Comparison of ENCODE assay signal across 8 cellular contexts in genomic region chr4:74133786-74134499, GRCh38. TPM values are rescaled to one million over a fixed set of nuclear protein-coding genes. Genes with fewer than 3 reads are reported as not detected.
A peak's percentile ranks its signal among the peaks of the same experiment; 100 is the strongest.
DNase-seq lines count a peak whose midpoint lies in the region; ATAC-seq, FAIRE-seq and TF ChIP-seq lines count a peak whose summit lies in the region.

No MANE protein-coding gene starts in this region.

- intact Hi-C loops in left cardiac atrium (cut with DNase I) (loop anchor here (2.0 to 10.0 kb wide), 4 partner anchors 99 to 471 kb away; partner anchors contain the start of gene CXCL3 (in 1 of the 2)), psoas muscle (cut with DNase I) (loop anchor here (5.0 kb wide), 1 partner anchor 472 kb away; no protein-coding TSS in a partner anchor)

- H3K36me3 ChIP-seq in KMS-11 (ENCODE audit: insufficient read depth) (no peaks in the 10 kb centered on the region), psoas muscle (ENCODE audit: insufficient read depth in 1 of 2, low read depth in 1 of 2) (no peaks in the 10 kb centered on the region)

- no peaks in the 10 kb centered on the region for H3K9me3 ChIP-seq in psoas muscle

- H3K79me2 ChIP-seq in KMS-11 (ENCODE audit: insufficient read depth, low read depth) = no peaks in the 10 kb centered on the region

- H3K4me3 ChIP-seq in KMS-11 (IDR thresholded peaks at IDR 0.05; ENCODE audit: insufficient read depth, low read depth, low read length) (no peak overlapping the region), psoas muscle (no peak overlapping the region)

- H3K27ac ChIP-seq in KMS-11 = no peak overlapping the region
- H3K27ac ChIP-seq in psoas muscle = no peak overlapping the region

- FAIRE-seq in D721Med (lab: Jason Lieb, UNC) = peak; percentile 77
- FAIRE-seq in RCC 7860 (lab: Jason Lieb, UNC) = peak; percentile 79

- peak overlapping the region; percentile 6 for H2AFZ ChIP-seq in KMS-11 (ENCODE audit: low read depth)

- no peak overlapping the region for H3K4me2 ChIP-seq in KMS-11

- H3K4me1 ChIP-seq in KMS-11 (ENCODE audit: low read depth, poor library complexity, severe bottlenecking) = no peaks in the 10 kb centered on the region
- no peaks in the 10 kb centered on the region for H3K4me1 ChIP-seq in psoas muscle

- H3K27me3 ChIP-seq in KMS-11 (ENCODE audit: insufficient read depth, low read depth) (no peaks in the 10 kb centered on the region), psoas muscle (ENCODE audit: insufficient read depth in 3 of 3, low read length in 2 of 3) (no peaks in the 10 kb centered on the region)

- ATAC-seq in GM19467 (IDR thresholded peaks at IDR 0.05; ENCODE audit: unreplicated experiment) (peak; percentile 74), left cardiac atrium (peak; percentile 89), psoas muscle (peak; percentile 46 to 83 (median 80)), GM18517 (IDR thresholded peaks at IDR 0.05; ENCODE audit: unreplicated experiment) (no peak)
- no peak for ATAC-seq in activated naive CD8-positive, alpha-beta T cell treated with anti-CD3 and anti-CD28 coated beads, Interleukin-2, amount 50 U/mL, for 24 hours

- H3K9ac ChIP-seq in KMS-11 = no peak overlapping the region

- 23 to 35% (median 29%) methylated on average over 8 of the region's 8 CpGs for WGBS in psoas muscle, 3 donors

- peaks cover 3% of the 10 kb centered on the region for H3K27me3 Mint-ChIP-seq in activated naive CD8-positive, alpha-beta T cell treated with anti-CD3 and anti-CD28 coated beads, Interleukin-2, amount 50 U/mL, for 24 hours

- H3K9me3 Mint-ChIP-seq in activated naive CD8-positive, alpha-beta T cell treated with anti-CD3 and anti-CD28 coated beads, Interleukin-2, amount 50 U/mL, for 24 hours = no peaks in the 10 kb centered on the region

- TF ChIP-seq CTCF in D721Med (IDR thresholded peaks at IDR 0.05; ENCODE audit: insufficient read depth, missing control alignments) = peak; percentile 94
- TF ChIP-seq CTCF in KMS-11 (conservative IDR thresholded peaks at IDR 0.05; ENCODE audit: low read depth, low read length) = peak; percentile 95
- TF ChIP-seq CTCF in psoas muscle (IDR thresholded peaks at IDR 0.05) = peak; percentile 70

- no peak overlapping the region for H3K4me3 Mint-ChIP-seq in activated naive CD8-positive, alpha-beta T cell treated with anti-CD3 and anti-CD28 coated beads, Interleukin-2, amount 50 U/mL, for 24 hours

- DNase-seq in D721Med (ENCODE audit: insufficient read length, low spot score) (no peak), RCC 7860 (ENCODE audit: low spot score) (peak; percentile 67), left cardiac atrium (peak; percentile 76), psoas muscle (peak; percentile 65 to 72)
- DNase-seq in activated naive CD8-positive, alpha-beta T cell treated with anti-CD3 and anti-CD28 coated beads, Interleukin-2, amount 50 U/mL, for 24 hours = peak; percentile 58

- H4K20me1 ChIP-seq in KMS-11 (ENCODE audit: insufficient read depth) = no peaks in the 10 kb centered on the region

- H3K4me1 Mint-ChIP-seq in activated naive CD8-positive, alpha-beta T cell treated with anti-CD3 and anti-CD28 coated beads, Interleukin-2, amount 50 U/mL, for 24 hours = no peaks in the 10 kb centered on the region

- no peaks in the 10 kb centered on the region for H3K36me3 Mint-ChIP-seq in activated naive CD8-positive, alpha-beta T cell treated with anti-CD3 and anti-CD28 coated beads, Interleukin-2, amount 50 U/mL, for 24 hours (ENCODE audit: low read depth)

- H3K27ac Mint-ChIP-seq in activated naive CD8-positive, alpha-beta T cell treated with anti-CD3 and anti-CD28 coated beads, Interleukin-2, amount 50 U/mL, for 24 hours = no peak overlapping the region

RNA-seq across cellular contexts. Expression of gene MTHFD2L, which starts 24.0 kb away (rescaled TPM):
- total RNA-seq in left cardiac atrium (10 to 100 TPM in 1 of 2 donors, 1 to 10 TPM in 1; 9.2 to 11.7 TPM), psoas muscle (10 to 100 TPM in 2 of 4 donors, 1 to 10 TPM in 2; 6.4 to 10.4 (median 9.7) TPM)
- 10 to 100 TPM in 1 of 3 donors, 1 to 10 TPM in 2; 4.3 to 11.6 (median 7.3) TPM for polyA plus RNA-seq in psoas muscle

RNA-seq across cellular contexts. Expression of gene CXCL2, which starts 34.9 kb away (rescaled TPM):
- total RNA-seq in left cardiac atrium (10 to 100 TPM; 26.6 to 33.0 TPM), psoas muscle (10 to 100 TPM in 2 of 4 donors, 1 to 10 TPM in 2; 5.8 to 14.2 (median 10.1) TPM)
- polyA plus RNA-seq in psoas muscle = 10 to 100 TPM in 1 of 3 donors, 1 to 10 TPM in 2; 6.1 to 10.5 (median 8.3) TPM

Comparison
In these comparisons a context has a peak if more than half of its experiments do, and no peak if none do; other contexts are left out.
1. ATAC-seq: peak in GM19467 (single experiment), left cardiac atrium (2 of 2) and psoas muscle (4 of 4); none in activated naive CD8-positive, alpha-beta T cell treated with anti-CD3 and anti-CD28 coated beads, Interleukin-2, amount 50 U/mL, for 24 hours (single experiment) and GM18517 (single experiment).
2. Peak in every context shown above with its lines, with median percentiles within 50 percentile points of each other: CTCF ChIP-seq.